In genomic region chr3:176919836-176920760, GRCh38 we compare ENCODE assay signal across 10 cellular contexts.
DNase-seq lines count a peak whose midpoint lies in the region; ATAC-seq, FAIRE-seq and TF ChIP-seq lines count a peak whose summit lies in the region.
"Had no signal": no experiment of that assay in that cellular context is flagged by ENCODE, and none has a peak within 500 bp of the region (broad histone marks: within the 10 kb centered on the region; RNA-seq: fewer than 3 reads in every experiment).

No MANE protein-coding gene starts in this region.

- no peak overlapping the region for H3K27ac ChIP-seq in transverse colon

- TF ChIP-seq CTCF in transverse colon (IDR thresholded peaks at IDR 0.05), result no peak
- no peak for TF ChIP-seq CTCF in CD14-positive monocyte (IDR thresholded peaks at IDR 0.05)

- DNase-seq in HTR-8/SVneo (ENCODE audit: insufficient read length, low spot score) (no peak), NCI-H774 (lab: John Stamatoyannopoulos, UW) (peak; percentile 92), fibroblast of gingiva (ENCODE audit: low read depth) (peak; percentile 57), sciatic nerve (ENCODE audit: low spot score) (peak; percentile 69), transverse colon (no peak), CD14-positive monocyte (ENCODE audit: low spot score) (no peak), erythroblast (lab: John Stamatoyannopoulos, UW) (no peak)

- no peak overlapping the region for H3K4me3 Mint-ChIP-seq in CD14-positive monocyte
- H3K4me3 Mint-ChIP-seq: activated T-helper 17 cell treated with anti-CD3 and anti-CD28 coated beads, Interleukin-2, amount 50 U/mL, for 72 hours had no signal

- TF ChIP-seq EP300 in transverse colon (IDR thresholded peaks at IDR 0.05; ENCODE audit: low read depth), result no peak

- H3K27me3 Mint-ChIP-seq in CD14-positive monocyte (ENCODE audit: low read depth in 3 of 3), result peaks cover 0 to 2% (median 0%) of the 10 kb centered on the region in 3 donors

- no peaks in the 10 kb centered on the region for H3K36me3 ChIP-seq in transverse colon

- intact Hi-C loops in sciatic nerve (cut with DNase I) (no loop called here), transverse colon (cut with DNase I; ENCODE audit: low total_unique reads) (no loop called here), CD14-positive monocyte (cut with micrococcal nuclease) (no loop called here)

- WGBS in transverse colon (ENCODE audit: low coverage in 1 of 2), 2 donors, result 75 to 84% methylated on average over 8 to 11 of the region's 11 CpGs

- H3K9me3 ChIP-seq in transverse colon, result peaks cover 0 to 3% of the 10 kb centered on the region in 2 donors

- TF ChIP-seq POLR2A in transverse colon (IDR thresholded peaks at IDR 0.05) (no peak), erythroblast (IDR thresholded peaks at IDR 0.05; ENCODE audit: low read length) (no peak)

- no peaks in the 10 kb centered on the region for H3K36me3 Mint-ChIP-seq in CD14-positive monocyte

- H3K4me1 ChIP-seq in transverse colon, result peaks cover 0 to 3% (median 0%) of the 10 kb centered on the region in 4 donors

- peak; percentile 38 for FAIRE-seq in HTR-8/SVneo (lab: Jason Lieb, UNC)
- FAIRE-seq: GM19239 had no signal

- ATAC-seq in sciatic nerve, result no peak
- no peak for ATAC-seq in GM21390 (IDR thresholded peaks at IDR 0.05; ENCODE audit: unreplicated experiment)
- ATAC-seq: activated T-helper 17 cell treated with anti-CD3 and anti-CD28 coated beads, Interleukin-2, amount 50 U/mL, for 72 hours had no signal

- no peak overlapping the region for H3K27ac Mint-ChIP-seq in CD14-positive monocyte
- H3K27ac Mint-ChIP-seq: activated T-helper 17 cell treated with anti-CD3 and anti-CD28 coated beads, Interleukin-2, amount 50 U/mL, for 72 hours had no signal

- H3K4me1 Mint-ChIP-seq in CD14-positive monocyte, result no peaks in the 10 kb centered on the region
- H3K4me1 Mint-ChIP-seq: activated T-helper 17 cell treated with anti-CD3 and anti-CD28 coated beads, Interleukin-2, amount 50 U/mL, for 72 hours had no signal

- H3K9me3 Mint-ChIP-seq in CD14-positive monocyte, result peaks cover 0 to 7% (median 0%) of the 10 kb centered on the region in 7 donors
- H3K9me3 Mint-ChIP-seq: activated T-helper 17 cell treated with anti-CD3 and anti-CD28 coated beads, Interleukin-2, amount 50 U/mL, for 72 hours had no signal

- no peak overlapping the region for H3K4me3 ChIP-seq in transverse colon

- in situ Hi-C loops in transverse colon (cut with MboI; ENCODE audit: low pct_ligation_motif_present in 1 of 4, low pct_unique_long_range_greater_than_20kb in 1 of 4, low sequenced_read_pairs in 3 of 4), result no loop called here

- no peaks in the 10 kb centered on the region for H3K27me3 ChIP-seq in transverse colon

Comparison
In these comparisons a context has a peak if more than half of its experiments do, and no peak if none do; other contexts are left out.
1. DNase-seq: peak in NCI-H774 (single experiment), fibroblast of gingiva (single experiment) and sciatic nerve (single experiment); none in HTR-8/SVneo (single experiment), transverse colon (single experiment), CD14-positive monocyte (single experiment) and erythroblast (0 of 2).